In genomic region chr16:8469102-8469778, GRCh38 we compare ENCODE assay signal across 18 cellular contexts.
DNase-seq lines count a peak whose midpoint lies in the region; ATAC-seq, FAIRE-seq and TF ChIP-seq lines count a peak whose summit lies in the region.
"Had no signal": no experiment of that assay in that cellular context is flagged by ENCODE, and none has a peak within 500 bp of the region (broad histone marks: within the 10 kb centered on the region; RNA-seq: fewer than 3 reads in every experiment).

No MANE protein-coding gene starts in this region.

- H2BK5ac ChIP-seq in H1 (ENCODE audit: low read depth, low read length) = no peak overlapping the region

- no peak overlapping the region for H2AK5ac ChIP-seq in H1 (ENCODE audit: low read depth, low read length)

- no peak overlapping the region for H3K4me3 ChIP-seq in HepG2 (replicated peaks in 1 of 3; ENCODE audit: insufficient read depth in 1 of 3, low read depth in 2 of 3, low read length in 3 of 3)
- no peak overlapping the region for H3K4me3 ChIP-seq in right lobe of liver
- no peak overlapping the region for H3K4me3 ChIP-seq in H1 (ENCODE audit: extremely low read depth in 1 of 4, insufficient read depth in 2 of 4, low read depth in 3 of 4, low read length in 4 of 4)
- no peak overlapping the region for H3K4me3 ChIP-seq in parathyroid adenoma (ENCODE audit: low read depth, low read length)
- H3K4me3 ChIP-seq: GM23248 had no signal

- peaks cover 2 to 30% of the 10 kb centered on the region in 2 experiments; a peak in 3 of 5 replicates for H3K27me3 ChIP-seq in HepG2 (ENCODE audit: control insufficient read depth in 1 of 2, insufficient read depth in 2 of 2, low read length in 2 of 2)
- no peaks in the 10 kb centered on the region for H3K27me3 ChIP-seq in right lobe of liver
- H3K27me3 ChIP-seq in H1 (replicated peaks in 1 of 4; ENCODE audit: control insufficient read depth in 3 of 4, extremely low read depth in 1 of 4, insufficient read depth in 3 of 4, low read length in 3 of 4) = no peaks in the 10 kb centered on the region; a peak in 1 of 7 replicates
- H3K27me3 ChIP-seq in parathyroid adenoma (ENCODE audit: control insufficient read depth, insufficient read depth, low read length) = no peaks in the 10 kb centered on the region

- TF ChIP-seq CTCF in HepG2 (CRISPR knock-in tag; IDR thresholded peaks at IDR 0.05) = no peak
- no peak for TF ChIP-seq CTCF in right lobe of liver (IDR thresholded peaks at IDR 0.05)
- no peak for TF ChIP-seq CTCF in H1 (IDR thresholded peaks at IDR 0.05; ENCODE audit: control extremely low read depth in 1 of 3, insufficient read depth in 1 of 3, low read depth in 1 of 3, low read length in 3 of 3)
- TF ChIP-seq CTCF in parathyroid adenoma (IDR thresholded peaks at IDR 0.05) = no peak

- no peak overlapping the region for H3K23ac ChIP-seq in H1 (ENCODE audit: insufficient read length)

- CTCF ChIA-PET in HepG2 (lab: Yijun Ruan, JAX; ENCODE audit: low intra/inter-chr PET ratio, low total read pairs) (no interaction called here), H1 (lab: Charles Lee; ENCODE audit: partially characterized antibody) (interaction anchor here (1.0 to 1.4 kb wide), 2 partner anchors 13 to 25 kb away, joined by 4 to 5 read pairs; no protein-coding TSS in a partner anchor)

- H3K4me2 ChIP-seq in HepG2 (ENCODE audit: low read depth, low read length) = no peak overlapping the region
- H3K4me2 ChIP-seq in H1 (ENCODE audit: insufficient read depth in 1 of 2, low read depth in 2 of 2, low read length in 2 of 2) = no peak overlapping the region
- no peak overlapping the region for H3K4me2 ChIP-seq in parathyroid adenoma (ENCODE audit: low read length)

- H2AFZ ChIP-seq in HepG2 (ENCODE audit: low read length) (no peak overlapping the region), H1 (ENCODE audit: low read length) (no peak overlapping the region), parathyroid adenoma (no peak overlapping the region)
- H2AFZ ChIP-seq: GM23248 had no signal

- no peak overlapping the region for H3K4ac ChIP-seq in H1 (replicated peaks; ENCODE audit: insufficient read length, low read depth, low read length)

- no peaks in the 10 kb centered on the region for H3K4me1 ChIP-seq in HepG2 (ENCODE audit: insufficient read depth, low read length)
- H3K4me1 ChIP-seq in right lobe of liver = no peaks in the 10 kb centered on the region
- H3K4me1 ChIP-seq in H1 (replicated peaks in 1 of 4; ENCODE audit: control insufficient read depth in 3 of 4, insufficient read depth in 4 of 4, low read length in 3 of 4) = peaks cover 0 to 2% (median 0%) of the 10 kb centered on the region in 4 experiments; a peak in 1 of 7 replicates
- no peaks in the 10 kb centered on the region for H3K4me1 ChIP-seq in parathyroid adenoma

- no peak overlapping the region for H3K18ac ChIP-seq in H1 (ENCODE audit: extremely low read depth, low read length)

- H3K27ac ChIP-seq in HepG2 (ENCODE audit: extremely low read length, insufficient read depth, low read length) (no peak overlapping the region), right lobe of liver (no peak overlapping the region), H1 (ENCODE audit: low read depth, low read length) (no peak overlapping the region), parathyroid adenoma (no peak overlapping the region)
- H3K27ac ChIP-seq: GM23248 had no signal

- H3K56ac ChIP-seq in H1 (replicated peaks; ENCODE audit: insufficient read length, low read depth, low read length) = no peak overlapping the region

- H2BK120ac ChIP-seq in H1 (replicated peaks; ENCODE audit: low read depth, low read length) = no peak overlapping the region

- H4K20me1 ChIP-seq in HepG2 (ENCODE audit: insufficient read depth, low read length) (no peaks in the 10 kb centered on the region), H1 (replicated peaks in 1 of 2; ENCODE audit: control insufficient read depth in 1 of 2, insufficient read depth in 2 of 2, low read length in 2 of 2) (no peaks in the 10 kb centered on the region)

- no peak overlapping the region for H3K14ac ChIP-seq in H1 (ENCODE audit: insufficient read length)

- H3K79me1 ChIP-seq in H1 (ENCODE audit: low read depth, low read length) = no peaks in the 10 kb centered on the region

- H3K36me3 ChIP-seq in HepG2 (replicated peaks in 1 of 2; ENCODE audit: control insufficient read depth in 1 of 2, insufficient read depth in 2 of 2, low read length in 2 of 2) (no peaks in the 10 kb centered on the region), right lobe of liver (no peaks in the 10 kb centered on the region), H1 (ENCODE audit: control insufficient read depth in 2 of 4, insufficient read depth in 4 of 4, low read length in 3 of 4) (no peaks in the 10 kb centered on the region), parathyroid adenoma (ENCODE audit: control insufficient read depth, insufficient read depth, low read length) (no peaks in the 10 kb centered on the region)

- no peak for DNase-seq in HepG2 (ENCODE audit: low spot score)
- DNase-seq in right lobe of liver = no peak
- no peak for DNase-seq in H1 (ENCODE audit: low read depth in 1 of 2, low spot score in 2 of 2)
- DNase-seq in activated T-cell treated with anti-CD3 and anti-CD28 coated beads, Interleukin-2, amount 50 U/mL, for 48 hours = no peak
- DNase-seq: C1 segment of cervical spinal cord; Calu3; CD4-positive, alpha-beta memory T cell; COR-L47; DMS53; DMS79 treated with DMSO at 0.1 percent for 48 hours; GF-D8; GM23248; H9 had no signal

- intact Hi-C loops in HepG2 (cut with micrococcal nuclease; ENCODE audit: unreplicated experiment) (no loop called here), right lobe of liver (cut with DNase I) (no loop called here)

- no peak overlapping the region for H4K8ac ChIP-seq in H1 (ENCODE audit: extremely low read depth, insufficient read depth, low read length)

- H2BK12ac ChIP-seq in H1 (ENCODE audit: low read depth, low read length) = no peak overlapping the region

- no peak overlapping the region for H4K5ac ChIP-seq in H1 (ENCODE audit: insufficient read length, low read depth, low read length)

- no peak overlapping the region for H4K91ac ChIP-seq in H1 (replicated peaks; ENCODE audit: insufficient read length, low read length)

- H3K23me2 ChIP-seq in H1 (ENCODE audit: low read depth, low read length) = peaks cover 2% of the 10 kb centered on the region; the same call in 1 of the 2 replicates

- H3K9me3 ChIP-seq in HepG2 (ENCODE audit: low read length) (no peaks in the 10 kb centered on the region), right lobe of liver (no peaks in the 10 kb centered on the region), H1 (ENCODE audit: insufficient read depth in 2 of 2, low read depth in 1 of 2, low read length in 1 of 2) (no peaks in the 10 kb centered on the region), parathyroid adenoma (ENCODE audit: control insufficient read depth, low read length) (no peaks in the 10 kb centered on the region)

- 6% methylated on average over 7 of the region's 7 CpGs for WGBS in HepG2 (ENCODE audit: low lambda C conversion rate)
- WGBS in right lobe of liver (ENCODE audit: insufficient coverage, low coverage, low lambda C conversion rate, missing lambda C conversion rate) = 66% methylated on average over 5 of the region's 7 CpGs
- WGBS in H1 (ENCODE audit: extremely low coverage in 1 of 2, insufficient coverage in 1 of 2, insufficient read length in 1 of 2, insufficient replicate concordance in 2 of 2, low coverage in 1 of 2, low lambda C conversion rate in 2 of 2, missing lambda C conversion rate in 1 of 2), 2 experiments = 87% methylated on average over 7 of the region's 7 CpGs; no CpG with 5 or more reads in 1 of the 2 experiments

- H3K79me2 ChIP-seq in HepG2 (ENCODE audit: insufficient read depth, low read length) (no peaks in the 10 kb centered on the region), H1 (ENCODE audit: control insufficient read depth in 1 of 2, insufficient read depth in 2 of 2, low read length in 2 of 2) (no peaks in the 10 kb centered on the region), parathyroid adenoma (no peaks in the 10 kb centered on the region)

- no peak overlapping the region for H3K9ac ChIP-seq in HepG2 (ENCODE audit: insufficient read depth, low read depth, low read length)
- H3K9ac ChIP-seq in H1 (replicated peaks in 1 of 4; ENCODE audit: extremely low read depth in 1 of 4, low read depth in 3 of 4, low read length in 3 of 4) = no peak overlapping the region
- peak overlapping the region; percentile 6 for H3K9ac ChIP-seq in parathyroid adenoma
- H3K9ac ChIP-seq: GM23248 had no signal

- ATAC-seq in HepG2 = no peak
- ATAC-seq in right lobe of liver = no peak
- no peak for ATAC-seq in GM19328 (IDR thresholded peaks at IDR 0.05; ENCODE audit: unreplicated experiment)
- ATAC-seq: HCT116 had no signal

- no peak overlapping the region for H2BK15ac ChIP-seq in H1 (ENCODE audit: low read length)

- no TSS peak for BruUV-seq in HepG2 (replicated peaks; lab: Mats Ljungman, UMichigan)

- no peak for TF ChIP-seq POLR2A in HepG2 (IDR thresholded peaks at IDR 0.05; ENCODE audit: insufficient read depth in 1 of 2, low read depth in 2 of 2, low read length in 2 of 2)
- TF ChIP-seq POLR2A in right lobe of liver (IDR thresholded peaks at IDR 0.05) = no peak
- no peak for TF ChIP-seq POLR2A in H1 (IDR thresholded peaks at IDR 0.05; ENCODE audit: control extremely low read depth in 1 of 2, low read depth in 2 of 2, low read length in 2 of 2)

- TF ChIP-seq RAD21 in HepG2 (CRISPR knock-in tag; IDR thresholded peaks at IDR 0.05) (no peak), H1 (IDR thresholded peaks at IDR 0.05 in 1 of 2, conservative IDR thresholded peaks at IDR 0.05 in 1 of 2; ENCODE audit: low read depth in 2 of 2, low read length in 2 of 2) (no peak)

- FAIRE-seq in HepG2 (lab: Jason Lieb, UNC) (no peak), H1 (lab: Jason Lieb, UNC) (no peak)
- FAIRE-seq: GM12891, GM18507 had no signal

- in situ Hi-C loops in HepG2 (cut with HindIII; ENCODE audit: extremely low pct_ligation_motif_present, low pct_unique_long_range_greater_than_20kb) = no loop called here

- POLR2A ChIA-PET in HepG2 (lab: Yijun Ruan, JAX) (no interaction called here), H1 (lab: Charles Lee; ENCODE audit: partially characterized antibody) (no interaction called here)

- H2BK20ac ChIP-seq in H1 (ENCODE audit: low read length) = no peak overlapping the region

- TF ChIP-seq EP300 in HepG2 (IDR thresholded peaks at IDR 0.05; ENCODE audit: low read depth in 2 of 2, low read length in 2 of 2) = no peak
- no peak for TF ChIP-seq EP300 in HepG2 (CRISPR knock-in tag; IDR thresholded peaks at IDR 0.05; ENCODE audit: borderline replicate concordance)
- TF ChIP-seq EP300 in H1 (IDR thresholded peaks at IDR 0.05; ENCODE audit: borderline replicate concordance in 1 of 2, low read depth in 2 of 2, low read length in 2 of 2) = no peak

TF ChIP-seq in H1, 55 proteins besides CTCF, POLR2A, EP300 and RAD21 (continues in another document):
- TF ChIP-seq TBP (IDR thresholded peaks at IDR 0.05; ENCODE audit: low read depth, low read length) (no peak), CEBPB (IDR thresholded peaks at IDR 0.05; ENCODE audit: low read depth, low read length) (0 out of 2 replicates have a peak, but pooled peaks have one; percentile 54), CBX5 (IDR thresholded peaks at IDR 0.05; ENCODE audit: low read depth, low read length) (no peak)

Comparison
In these comparisons a context has a peak if more than half of its experiments do, and no peak if none do; other contexts are left out.
1. Of the 41 proteins assayed by ChIP-seq in both HepG2 and H1: peak only in HepG2: none; only in H1: none; in both: CEBPB; in neither: 40.